Comparison of ENCODE assay signal across 23 cellular contexts in genomic region chr2:135174049-135174801, GRCh38.
"Had no signal": no experiment of that assay in that cellular context is flagged by ENCODE, and none has a peak within 500 bp of the region (broad histone marks: within the 10 kb centered on the region; RNA-seq: fewer than 3 reads in every experiment).

No MANE protein-coding gene starts in this region.

- ATAC-seq: activated CD8-positive, alpha-beta memory T cell treated with anti-CD3 and anti-CD28 coated beads, Interleukin-2, amount 10 ng/mL, durations not matched to agents 7 days and 5 days; activated CD8-positive, alpha-beta T cell treated with anti-CD3 and anti-CD28 coated beads for 36 hours; activated naive CD8-positive, alpha-beta T cell treated with anti-CD3 and anti-CD28 coated beads, Interleukin-2, amount 50 U/mL, for 24 hours; body of pancreas; stimulated activated naive B cell treated with anti-CD40 and anti-IgM and Interleukin-4, amounts not matched to agents 10 μg/mL and 1 μg/mL and 100 μg/mL, for 72 hours had no signal

- H3K4me3 ChIP-seq: body of pancreas, esophagus muscularis mucosa, right lobe of liver had no signal

- H3K4me3 Mint-ChIP-seq: activated CD4-positive, alpha-beta T cell treated with anti-CD3 and anti-CD28 coated beads, Interleukin-2, amount 10 ng/mL, durations not matched to agents 7 days and 5 days; activated CD8-positive, alpha-beta memory T cell treated with anti-CD3 and anti-CD28 coated beads, Interleukin-2, amount 10 ng/mL, durations not matched to agents 7 days and 5 days; activated CD8-positive, alpha-beta T cell treated with anti-CD3 and anti-CD28 coated beads for 36 hours; activated naive CD8-positive, alpha-beta T cell treated with anti-CD3 and anti-CD28 coated beads, Interleukin-2, amount 50 U/mL, for 24 hours; activated T-helper 1 cell treated with anti-CD3 and anti-CD28 coated beads, Interleukin-12 subunit alpha, Interleukin-12 subunit beta, Interleukin-2, Interleukin-4 antibody, amounts not matched to agents 30 ng/mL and 10 ng/mL and 1 ng/mL, durations not matched to agents 14 hours and 24 hours and 36 hours; memory B cell; neural crest cell; stimulated activated naive B cell treated with anti-CD40 and anti-IgM and Interleukin-4, amounts not matched to agents 10 μg/mL and 1 μg/mL and 100 μg/mL, for 72 hours; T-helper 2 cell treated with Interferon-gamma antibody and Interleukin-4, amounts not matched to agents 5 μg/mL and 100 μg/mL, for 36 hours had no signal

- H3K4me1 Mint-ChIP-seq: activated naive CD8-positive, alpha-beta T cell treated with anti-CD3 and anti-CD28 coated beads, Interleukin-2, amount 50 U/mL, for 24 hours; memory B cell had no signal

- H3K27me3 Mint-ChIP-seq: activated CD4-positive, alpha-beta T cell treated with anti-CD3 and anti-CD28 coated beads, Interleukin-2, amount 10 ng/mL, durations not matched to agents 7 days and 5 days; activated CD8-positive, alpha-beta memory T cell treated with anti-CD3 and anti-CD28 coated beads, Interleukin-2, amount 10 ng/mL, durations not matched to agents 7 days and 5 days; activated CD8-positive, alpha-beta T cell treated with anti-CD3 and anti-CD28 coated beads for 36 hours; activated naive CD8-positive, alpha-beta T cell treated with anti-CD3 and anti-CD28 coated beads, Interleukin-2, amount 50 U/mL, for 24 hours; memory B cell; stimulated activated naive B cell treated with anti-CD40 and anti-IgM and Interleukin-4, amounts not matched to agents 10 μg/mL and 1 μg/mL and 100 μg/mL, for 72 hours had no signal

- H3K27ac ChIP-seq: body of pancreas, esophagus muscularis mucosa, right lobe of liver, WERI-Rb-1 had no signal

- H3K27me3 ChIP-seq: body of pancreas, esophagus muscularis mucosa, right lobe of liver had no signal

- DNase-seq: activated CD4-positive, alpha-beta T cell treated with anti-CD3 and anti-CD28 coated beads, Interleukin-2, amount 10 ng/mL, durations not matched to agents 7 days and 5 days; activated CD4-positive, CD25-positive, alpha-beta regulatory T cell treated with anti-CD3 and anti-CD28 coated beads, Interleukin-2, amount 50 U/mL, for 72 hours; activated CD8-positive, alpha-beta memory T cell treated with anti-CD3 and anti-CD28 coated beads, Interleukin-2, amount 10 ng/mL, durations not matched to agents 7 days and 5 days; activated CD8-positive, alpha-beta T cell treated with anti-CD3 and anti-CD28 coated beads for 36 hours; activated gamma-delta T cell; activated naive CD4-positive, alpha-beta T cell treated with anti-CD3 and anti-CD28 coated beads, Interleukin-2, amount 50 U/mL, for 16 hours; activated naive CD8-positive, alpha-beta T cell treated with anti-CD3 and anti-CD28 coated beads, Interleukin-2, amount 50 U/mL, for 24 hours; body of pancreas; caudate nucleus; effector memory CD4-positive, alpha-beta T cell; glutamatergic neuron; hippocampal formation; occipital lobe; right lobe of liver; small intestine; stimulated activated CD4-positive, alpha-beta T cell treated with anti-CD3 and anti-CD28 coated beads, Interleukin-15, amount 100 ng/mL, for 24 hours; stimulated activated naive B cell treated with anti-CD40 and anti-IgM and Interleukin-4, amounts not matched to agents 10 μg/mL and 1 μg/mL and 100 μg/mL, for 72 hours; WERI-Rb-1 had no signal

- H3K27ac Mint-ChIP-seq: activated CD4-positive, alpha-beta T cell treated with anti-CD3 and anti-CD28 coated beads, Interleukin-2, amount 10 ng/mL, durations not matched to agents 7 days and 5 days; activated CD8-positive, alpha-beta memory T cell treated with anti-CD3 and anti-CD28 coated beads, Interleukin-2, amount 10 ng/mL, durations not matched to agents 7 days and 5 days; activated CD8-positive, alpha-beta T cell treated with anti-CD3 and anti-CD28 coated beads for 36 hours; activated naive CD8-positive, alpha-beta T cell treated with anti-CD3 and anti-CD28 coated beads, Interleukin-2, amount 50 U/mL, for 24 hours; activated T-helper 1 cell treated with anti-CD3 and anti-CD28 coated beads, Interleukin-12 subunit alpha, Interleukin-12 subunit beta, Interleukin-2, Interleukin-4 antibody, amounts not matched to agents 30 ng/mL and 10 ng/mL and 1 ng/mL, durations not matched to agents 14 hours and 24 hours and 36 hours; memory B cell; stimulated activated naive B cell treated with anti-CD40 and anti-IgM and Interleukin-4, amounts not matched to agents 10 μg/mL and 1 μg/mL and 100 μg/mL, for 72 hours; T-helper 2 cell treated with Interferon-gamma antibody and Interleukin-4, amounts not matched to agents 5 μg/mL and 100 μg/mL, for 36 hours had no signal

- H3K4me1 ChIP-seq: body of pancreas, esophagus muscularis mucosa, right lobe of liver had no signal

- H3K9me3 ChIP-seq: body of pancreas, esophagus muscularis mucosa, right lobe of liver had no signal
